2 cellular contexts compared by ENCODE assay signal in the genomic region with DNA sequence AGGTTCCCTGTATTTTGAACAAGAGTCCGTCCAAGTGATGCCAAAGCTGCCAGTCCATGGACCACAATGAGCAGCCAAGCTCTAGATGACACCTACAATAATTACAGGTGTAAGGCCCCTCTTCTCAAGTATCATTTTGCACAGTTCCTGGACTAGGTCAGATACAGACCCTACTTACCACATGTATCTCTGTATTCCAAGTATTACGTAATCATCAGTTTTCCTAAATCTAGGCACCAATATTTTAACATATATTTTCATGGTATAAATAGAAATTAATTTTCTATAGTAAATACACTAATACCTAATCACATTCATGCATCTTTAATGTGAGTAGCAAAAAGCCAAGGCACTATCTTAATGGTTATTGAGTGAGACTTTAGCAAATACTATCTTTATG.
TF ChIP-seq lines count a peak whose summit lies in the region.

No MANE protein-coding gene starts in this region.

TF ChIP-seq in HepG2, 621 proteins besides CTCF, POLR2A, EP300 and RAD21:
- no peak for TF ChIP-seq U2AF1 (optimal IDR thresholded peaks at IDR 0.05; ENCODE audit: low read depth, low read length)
- TF ChIP-seq CEBPB (IDR thresholded peaks at IDR 0.05; ENCODE audit: borderline replicate concordance, low read depth, low read length): peak; percentile 64; the same call in 1 of the 2 replicates

TF ChIP-seq in K562, 482 proteins besides CTCF, POLR2A, EP300 and RAD21 (continued from another document):
- TF ChIP-seq, protein P1, sequence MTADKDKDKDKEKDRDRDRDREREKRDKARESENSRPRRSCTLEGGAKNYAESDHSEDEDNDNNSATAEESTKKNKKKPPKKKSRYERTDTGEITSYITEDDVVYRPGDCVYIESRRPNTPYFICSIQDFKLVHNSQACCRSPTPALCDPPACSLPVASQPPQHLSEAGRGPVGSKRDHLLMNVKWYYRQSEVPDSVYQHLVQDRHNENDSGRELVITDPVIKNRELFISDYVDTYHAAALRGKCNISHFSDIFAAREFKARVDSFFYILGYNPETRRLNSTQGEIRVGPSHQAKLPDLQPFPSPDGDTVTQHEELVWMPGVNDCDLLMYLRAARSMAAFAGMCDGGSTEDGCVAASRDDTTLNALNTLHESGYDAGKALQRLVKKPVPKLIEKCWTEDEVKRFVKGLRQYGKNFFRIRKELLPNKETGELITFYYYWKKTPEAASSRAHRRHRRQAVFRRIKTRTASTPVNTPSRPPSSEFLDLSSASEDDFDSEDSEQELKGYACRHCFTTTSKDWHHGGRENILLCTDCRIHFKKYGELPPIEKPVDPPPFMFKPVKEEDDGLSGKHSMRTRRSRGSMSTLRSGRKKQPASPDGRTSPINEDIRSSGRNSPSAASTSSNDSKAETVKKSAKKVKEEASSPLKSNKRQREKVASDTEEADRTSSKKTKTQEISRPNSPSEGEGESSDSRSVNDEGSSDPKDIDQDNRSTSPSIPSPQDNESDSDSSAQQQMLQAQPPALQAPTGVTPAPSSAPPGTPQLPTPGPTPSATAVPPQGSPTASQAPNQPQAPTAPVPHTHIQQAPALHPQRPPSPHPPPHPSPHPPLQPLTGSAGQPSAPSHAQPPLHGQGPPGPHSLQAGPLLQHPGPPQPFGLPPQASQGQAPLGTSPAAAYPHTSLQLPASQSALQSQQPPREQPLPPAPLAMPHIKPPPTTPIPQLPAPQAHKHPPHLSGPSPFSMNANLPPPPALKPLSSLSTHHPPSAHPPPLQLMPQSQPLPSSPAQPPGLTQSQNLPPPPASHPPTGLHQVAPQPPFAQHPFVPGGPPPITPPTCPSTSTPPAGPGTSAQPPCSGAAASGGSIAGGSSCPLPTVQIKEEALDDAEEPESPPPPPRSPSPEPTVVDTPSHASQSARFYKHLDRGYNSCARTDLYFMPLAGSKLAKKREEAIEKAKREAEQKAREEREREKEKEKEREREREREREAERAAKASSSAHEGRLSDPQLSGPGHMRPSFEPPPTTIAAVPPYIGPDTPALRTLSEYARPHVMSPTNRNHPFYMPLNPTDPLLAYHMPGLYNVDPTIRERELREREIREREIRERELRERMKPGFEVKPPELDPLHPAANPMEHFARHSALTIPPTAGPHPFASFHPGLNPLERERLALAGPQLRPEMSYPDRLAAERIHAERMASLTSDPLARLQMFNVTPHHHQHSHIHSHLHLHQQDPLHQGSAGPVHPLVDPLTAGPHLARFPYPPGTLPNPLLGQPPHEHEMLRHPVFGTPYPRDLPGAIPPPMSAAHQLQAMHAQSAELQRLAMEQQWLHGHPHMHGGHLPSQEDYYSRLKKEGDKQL (CRISPR knock-in tag; IDR thresholded peaks at IDR 0.05; ENCODE audit: borderline replicate concordance): no peak
- TF ChIP-seq CEBPG (CRISPR knock-in tag; IDR thresholded peaks at IDR 0.05) (no peak), CEBPG (tag; conservative IDR thresholded peaks at IDR 0.05 in 1 of 2, IDR thresholded peaks at IDR 0.05 in 1 of 2) (peak; percentile 53 to 93), CHD4 (IDR thresholded peaks at IDR 0.05; ENCODE audit: insufficient read depth, insufficient replicate concordance, low read depth, low read length, poor library complexity, severe bottlenecking) (no peak), CEBPB (tag; IDR thresholded peaks at IDR 0.05) (peak; percentile 81), SAFB (IDR thresholded peaks at IDR 0.05; ENCODE audit: borderline replicate concordance, low read depth, low read length) (no peak), ZNF695 (CRISPR knock-in tag; IDR thresholded peaks at IDR 0.05) (no peak), POLR2G (IDR thresholded peaks at IDR 0.05; ENCODE audit: low read depth, low read length) (no peak), U2AF2 (optimal IDR thresholded peaks at IDR 0.05; ENCODE audit: low read depth, low read length) (no peak), ZNF133 (CRISPR knock-in tag; IDR thresholded peaks at IDR 0.05) (no peak), MTA2 (IDR thresholded peaks at IDR 0.05; ENCODE audit: low read depth) (no peak), EGR1 (conservative IDR thresholded peaks at IDR 0.05) (no peak)
- TF ChIP-seq, protein P2, sequence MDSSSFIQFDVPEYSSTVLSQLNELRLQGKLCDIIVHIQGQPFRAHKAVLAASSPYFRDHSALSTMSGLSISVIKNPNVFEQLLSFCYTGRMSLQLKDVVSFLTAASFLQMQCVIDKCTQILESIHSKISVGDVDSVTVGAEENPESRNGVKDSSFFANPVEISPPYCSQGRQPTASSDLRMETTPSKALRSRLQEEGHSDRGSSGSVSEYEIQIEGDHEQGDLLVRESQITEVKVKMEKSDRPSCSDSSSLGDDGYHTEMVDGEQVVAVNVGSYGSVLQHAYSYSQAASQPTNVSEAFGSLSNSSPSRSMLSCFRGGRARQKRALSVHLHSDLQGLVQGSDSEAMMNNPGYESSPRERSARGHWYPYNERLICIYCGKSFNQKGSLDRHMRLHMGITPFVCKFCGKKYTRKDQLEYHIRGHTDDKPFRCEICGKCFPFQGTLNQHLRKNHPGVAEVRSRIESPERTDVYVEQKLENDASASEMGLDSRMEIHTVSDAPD (CRISPR knock-in tag; IDR thresholded peaks at IDR 0.05): no peak
- TF ChIP-seq, protein P3, sequence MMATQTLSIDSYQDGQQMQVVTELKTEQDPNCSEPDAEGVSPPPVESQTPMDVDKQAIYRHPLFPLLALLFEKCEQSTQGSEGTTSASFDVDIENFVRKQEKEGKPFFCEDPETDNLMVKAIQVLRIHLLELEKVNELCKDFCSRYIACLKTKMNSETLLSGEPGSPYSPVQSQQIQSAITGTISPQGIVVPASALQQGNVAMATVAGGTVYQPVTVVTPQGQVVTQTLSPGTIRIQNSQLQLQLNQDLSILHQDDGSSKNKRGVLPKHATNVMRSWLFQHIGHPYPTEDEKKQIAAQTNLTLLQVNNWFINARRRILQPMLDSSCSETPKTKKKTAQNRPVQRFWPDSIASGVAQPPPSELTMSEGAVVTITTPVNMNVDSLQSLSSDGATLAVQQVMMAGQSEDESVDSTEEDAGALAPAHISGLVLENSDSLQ (IDR thresholded peaks at IDR 0.05): no peak
- TF ChIP-seq, protein P4, sequence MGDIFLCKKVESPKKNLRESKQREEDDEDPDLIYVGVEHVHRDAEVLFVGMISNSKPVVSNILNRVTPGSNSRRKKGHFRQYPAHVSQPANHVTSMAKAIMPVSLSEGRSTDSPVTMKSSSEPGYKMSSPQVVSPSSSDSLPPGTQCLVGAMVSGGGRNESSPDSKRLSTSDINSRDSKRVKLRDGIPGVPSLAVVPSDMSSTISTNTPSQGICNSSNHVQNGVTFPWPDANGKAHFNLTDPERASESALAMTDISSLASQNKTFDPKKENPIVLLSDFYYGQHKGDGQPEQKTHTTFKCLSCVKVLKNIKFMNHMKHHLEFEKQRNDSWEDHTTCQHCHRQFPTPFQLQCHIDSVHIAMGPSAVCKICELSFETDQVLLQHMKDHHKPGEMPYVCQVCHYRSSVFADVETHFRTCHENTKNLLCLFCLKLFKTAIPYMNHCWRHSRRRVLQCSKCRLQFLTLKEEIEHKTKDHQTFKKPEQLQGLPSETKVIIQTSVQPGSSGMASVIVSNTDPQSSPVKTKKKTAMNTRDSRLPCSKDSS (IDR thresholded peaks at IDR 0.05; ENCODE audit: low read depth, partially characterized antibody): no peak
